26 cellular contexts compared by ENCODE assay signal in the genomic region with DNA sequence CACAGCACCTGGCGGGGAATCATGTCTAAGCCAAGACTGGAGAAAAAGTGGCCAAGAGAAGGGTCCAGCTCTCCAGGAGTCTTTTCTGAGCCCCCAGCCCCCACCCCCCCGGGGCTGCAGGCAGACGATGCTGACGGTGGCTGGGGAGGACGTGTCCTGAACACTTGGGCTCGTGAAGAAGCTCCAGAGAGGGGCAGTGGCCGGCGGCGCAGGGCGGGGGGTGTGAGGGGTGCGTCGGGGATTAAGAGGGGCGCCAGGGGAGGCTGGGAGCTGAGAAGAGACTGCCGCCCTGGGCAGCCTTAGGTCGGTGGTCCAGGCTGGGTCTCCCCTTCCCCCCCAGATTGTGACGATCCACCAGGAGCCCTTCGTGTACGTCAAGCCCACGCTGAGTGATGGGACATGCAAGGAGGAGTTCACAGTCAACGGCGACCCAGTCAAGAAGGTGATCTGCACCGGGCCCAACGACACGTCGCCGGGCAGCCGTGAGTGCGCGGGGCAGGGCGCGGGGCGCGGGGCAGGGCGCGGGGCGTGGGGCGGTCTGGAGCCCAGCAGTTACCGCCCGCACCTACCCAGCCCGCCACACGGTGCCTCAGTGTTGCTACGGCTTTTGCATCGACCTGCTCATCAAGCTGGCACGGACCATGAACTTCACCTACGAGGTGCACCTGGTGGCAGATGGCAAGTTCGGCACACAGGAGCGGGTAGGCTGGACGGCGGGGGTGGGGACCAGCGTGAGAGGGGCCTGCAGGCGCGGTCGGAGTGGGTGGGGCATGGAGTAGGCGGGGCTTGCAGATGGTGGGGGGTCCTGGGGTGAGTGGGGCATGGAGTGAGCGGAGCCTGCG. TPM values are rescaled to one million over a fixed set of nuclear protein-coding genes. Genes with fewer than 3 reads are reported as not detected.
A peak's percentile ranks its signal among the peaks of the same experiment; 100 is the strongest.
DNase-seq lines count a peak whose midpoint lies in the region; ATAC-seq and TF ChIP-seq lines count a peak whose summit lies in the region.
"Had no signal": no experiment of that assay in that cellular context is flagged by ENCODE, and none has a peak within 500 bp of the region (broad histone marks: within the 10 kb centered on the region; RNA-seq: fewer than 3 reads in every experiment).

No MANE protein-coding gene starts in this region.

- no peaks in the 10 kb centered on the region for H3K79me1 ChIP-seq in H9 (ENCODE audit: insufficient read depth, low read depth, low read length, poor library complexity, severe bottlenecking)

- no peak overlapping the region for H2BK12ac ChIP-seq in H9 (ENCODE audit: insufficient read length, low read depth, low read length)

- no peak overlapping the region for H4K8ac ChIP-seq in H9 (replicated peaks; ENCODE audit: insufficient read length, low read depth, low read length)

- H3K27ac Mint-ChIP-seq in H9 (no peak overlapping the region), immature natural killer cell (no peak overlapping the region)
- H3K27ac Mint-ChIP-seq: activated T-cell treated with anti-CD3 and anti-CD28 coated beads, Interleukin-2, amount 50 U/mL, for 24 hours; brain; memory B cell; progenitor cell of endocrine pancreas had no signal

- WGBS in H9 (ENCODE audit: extremely low coverage, insufficient read length, low lambda C conversion rate): no CpG with 5 or more reads among the region's 56 CpGs

- no peak overlapping the region for H2BK20ac ChIP-seq in H9 (ENCODE audit: low read depth, low read length, poor library complexity, severe bottlenecking)

- H2BK5ac ChIP-seq in H9 (ENCODE audit: insufficient read length, low read length): no peak overlapping the region

- no peak overlapping the region for H3K9ac ChIP-seq in H9 (ENCODE audit: extremely low read depth, insufficient read length, low read length)

- TF ChIP-seq CTCF in H9 (conservative IDR thresholded peaks at IDR 0.05) (no peak), mucosa of descending colon (IDR thresholded peaks at IDR 0.05) (no peak)

- H2AFZ ChIP-seq in H9 (ENCODE audit: low read length): no peak overlapping the region

- H3K27me3 Mint-ChIP-seq in H9 (ENCODE audit: low read depth) (peaks cover 91% of the 10 kb centered on the region), immature natural killer cell (ENCODE audit: low read depth in 3 of 3) (peaks cover 14 to 33% (median 20%) of the 10 kb centered on the region in 3 donors)

- H3K23ac ChIP-seq in H9 (ENCODE audit: insufficient read length, low read depth, low read length): no peak overlapping the region

- H3K4me1 Mint-ChIP-seq in H9 (peaks cover 0 to 11% of the 10 kb centered on the region in 2 experiments; a peak in 2 of 4 replicates), immature natural killer cell (peaks cover 5 to 12% of the 10 kb centered on the region in 2 donors)
- H3K4me1 Mint-ChIP-seq: brain had no signal

- H3K36me3 Mint-ChIP-seq in H9 (ENCODE audit: insufficient read depth in 1 of 3, low read depth in 3 of 3): no peaks in the 10 kb centered on the region
- no peaks in the 10 kb centered on the region for H3K36me3 Mint-ChIP-seq in immature natural killer cell
- H3K36me3 Mint-ChIP-seq: brain, memory B cell had no signal

- H3K4me2 ChIP-seq in H9 (ENCODE audit: insufficient read depth, insufficient read length, low read length): peak overlapping the region; percentile 31

- no peak overlapping the region for H2BK15ac ChIP-seq in H9 (ENCODE audit: low read depth, low read length)

- intact Hi-C loops in mucosa of descending colon (cut with DNase I, micrococcal nuclease): no loop called here

- H3K56ac ChIP-seq in H9 (ENCODE audit: insufficient read length, low read depth, low read length): no peak overlapping the region

- no peaks in the 10 kb centered on the region for H3K79me2 ChIP-seq in H9 (ENCODE audit: insufficient read depth, low read length)

- H3K9me3 ChIP-seq in H9 (ENCODE audit: control insufficient read depth, low read depth, low read length): no peaks in the 10 kb centered on the region
- H3K9me3 ChIP-seq in mucosa of descending colon: no peaks in the 10 kb centered on the region
- H3K9me3 ChIP-seq: neutrophil, stomach, tibial nerve had no signal

- H3K4me3 Mint-ChIP-seq in H9: peak overlapping the region in 1 of 2 experiments; percentile 53; a peak in 1 of 5 replicates
- H3K4me3 Mint-ChIP-seq in immature natural killer cell: no peak overlapping the region
- H3K4me3 Mint-ChIP-seq: activated T-cell treated with anti-CD3 and anti-CD28 coated beads, Interleukin-2, amount 50 U/mL, for 24 hours; memory B cell had no signal

- H3K9me3 Mint-ChIP-seq in H9 (no peaks in the 10 kb centered on the region; a peak in 1 of 5 replicates), immature natural killer cell (no peaks in the 10 kb centered on the region)
- H3K9me3 Mint-ChIP-seq: activated T-cell treated with anti-CD3 and anti-CD28 coated beads, Interleukin-2, amount 50 U/mL, for 24 hours; IgD-negative memory B cell; memory B cell had no signal

- H4K20me1 ChIP-seq in H9 (ENCODE audit: control insufficient read depth, insufficient read depth, insufficient read length): peaks cover 2% of the 10 kb centered on the region

- H4K91ac ChIP-seq in H9 (ENCODE audit: insufficient read length, low read depth, low read length): no peak overlapping the region

- H3K4me1 ChIP-seq in H9 (ENCODE audit: insufficient read depth, low read length) (no peaks in the 10 kb centered on the region), mucosa of descending colon (ENCODE audit: low read depth) (peaks cover 15% of the 10 kb centered on the region)

- H4K5ac ChIP-seq in H9 (ENCODE audit: insufficient read length, low read depth, low read length): no peak overlapping the region

- H3K23me2 ChIP-seq in H9 (ENCODE audit: insufficient read length, low read depth, low read length, poor library complexity, severe bottlenecking): peaks cover 21% of the 10 kb centered on the region

- no peak overlapping the region for H2BK120ac ChIP-seq in H9 (ENCODE audit: low read depth, low read length, poor library complexity, severe bottlenecking)

- H3K4me3 ChIP-seq in mucosa of descending colon: no peak overlapping the region
- H3K4me3 ChIP-seq: tibial nerve had no signal

- no peak overlapping the region for H3K27ac ChIP-seq in H9 (ENCODE audit: insufficient read length, low read depth, low read length)
- H3K27ac ChIP-seq: neutrophil, stomach, tibial nerve had no signal

- no peak overlapping the region for H3K4ac ChIP-seq in H9 (ENCODE audit: low read depth, low read length)

- no peak overlapping the region for H3T11ph ChIP-seq in H9 (ENCODE audit: low read length)

- H3K14ac ChIP-seq in H9 (ENCODE audit: insufficient read depth, low read length): no peak overlapping the region; the same call in 1 of the 2 replicates

- peak in 2 of 3 experiments; percentile 67 to 71 for DNase-seq in NCI-H1417 (lab: John Stamatoyannopoulos, UW)
- DNase-seq in NCI-H1417 treated with DMSO at 0.1 percent for 48 hours (lab: John Stamatoyannopoulos, UW): no peak
- peak; percentile 84 for DNase-seq in H9
- DNase-seq in NCI-H526 treated with DMSO at 0.1 percent for 48 hours (lab: John Stamatoyannopoulos, UW): peak; percentile 19
- DNase-seq in mucosa of descending colon: no peak
- DNase-seq in immature natural killer cell: no peak
- DNase-seq in amniotic stem cell (lab: John Stamatoyannopoulos, UW): no peak
- DNase-seq: activated CD8-positive, alpha-beta memory T cell treated with anti-CD3 and anti-CD28 coated beads for 24 hours; activated gamma-delta T cell treated with Interleukin-2 at 50 U/mL for 16 hours; activated T-cell treated with anti-CD3 and anti-CD28 coated beads, Interleukin-2, amount 50 U/mL, for 24 hours; left cardiac atrium; NCI-H226; stimulated activated CD4-positive, alpha-beta T cell treated with anti-CD3 and anti-CD28 coated beads, Interleukin-15, amount 100 ng/mL, for 24 hours; stomach had no signal

- no peaks in the 10 kb centered on the region for H3K36me3 ChIP-seq in mucosa of descending colon (ENCODE audit: low read depth)
- H3K36me3 ChIP-seq: neutrophil, stomach, tibial nerve had no signal

- H3K27me3 ChIP-seq in H9 (ENCODE audit: insufficient read depth, low read length): peaks cover 27% of the 10 kb centered on the region; the same call in 1 of the 2 replicates

- H3K18ac ChIP-seq in H9 (ENCODE audit: insufficient read length, low read depth, low read length): no peak overlapping the region

- H2AK5ac ChIP-seq in H9 (ENCODE audit: insufficient read length, low read length): no peak overlapping the region

- peak; percentile 5 for ATAC-seq in mucosa of descending colon
- no peak for ATAC-seq in GM18870 (IDR thresholded peaks at IDR 0.05; ENCODE audit: unreplicated experiment)
- ATAC-seq: left cardiac atrium had no signal

RNA-seq across cellular contexts. Expression of gene LRRC26, which starts 8.9 kb away (rescaled TPM):
- total RNA-seq in H9 (2021): 0.55 and 0.96 TPM in 2 replicates
- 10 to 100 TPM; 18.7 to 63.0 (median 58.9) TPM for total RNA-seq in mucosa of descending colon
- polyA plus RNA-seq in immature natural killer cell: 1 to 10 TPM in 1 of 3 donors, under 1 TPM in 1, not detected in 1; 0.22 to 2.1 TPM
- total RNA-seq: A172; epithelial cell of proximal tubule; left cardiac atrium; T-helper 1 cell treated with Interleukin-12 subunit alpha and Interleukin-12 subunit beta and Interleukin-4 antibody, amounts not matched to agents 30 ng/mL and 1 ng/mL, for 36 hours; tibial nerve had no signal
- polyA plus RNA-seq: IgD-negative memory B cell had no signal

RNA-seq across cellular contexts. Expression of gene TMEM210, which starts 10.9 kb away (rescaled TPM):
- total RNA-seq in H9 (2021) (not detected in 2 replicates), mucosa of descending colon (1 to 10 TPM in 1 of 3 donors, not detected in 2; 1.0 TPM)
- polyA plus RNA-seq in immature natural killer cell: not detected
- total RNA-seq: A172; epithelial cell of proximal tubule; left cardiac atrium; progenitor cell of endocrine pancreas; SK-MEL-5; stomach; T-helper 1 cell treated with Interleukin-12 subunit alpha and Interleukin-12 subunit beta and Interleukin-4 antibody, amounts not matched to agents 30 ng/mL and 1 ng/mL, for 36 hours; tibial nerve had no signal
- polyA plus RNA-seq: adipose tissue, IgD-negative memory B cell, stomach had no signal

RNA-seq across cellular contexts. Expression of gene GRIN1, which starts 22.0 kb away (rescaled TPM):
- total RNA-seq in H9 (2021): 2.0 and 2.9 TPM in 2 replicates
- total RNA-seq in mucosa of descending colon: 1 to 10 TPM in 1 of 3 donors, under 1 TPM in 1, not detected in 1; 0.36 to 2.6 TPM
- polyA plus RNA-seq in immature natural killer cell: not detected
- total RNA-seq: A172, epithelial cell of proximal tubule, left cardiac atrium had no signal
- polyA plus RNA-seq: IgD-negative memory B cell had no signal

RNA-seq across cellular contexts. Expression of gene ANAPC2, which starts 27.4 kb away (rescaled TPM):
- total RNA-seq in H9 (2021): 54.8 and 54.9 TPM in 2 replicates
- 10 to 100 TPM; 60.8 to 65.9 (median 61.7) TPM for total RNA-seq in mucosa of descending colon
- polyA plus RNA-seq in immature natural killer cell: 1 to 10 TPM; 4.2 to 7.0 (median 5.3) TPM

RNA-seq across cellular contexts. Expression of gene SSNA1, which starts 27.5 kb away (rescaled TPM):
- total RNA-seq in H9 (2021): 69.2 and 69.4 TPM in 2 replicates
- 10 to 100 TPM; 56.7 to 71.1 (median 64.0) TPM for total RNA-seq in mucosa of descending colon
- polyA plus RNA-seq in immature natural killer cell: 100 to 1,000 TPM; 164 to 191 (median 181) TPM

Comparison
In these comparisons a context has a peak if more than half of its experiments do, and no peak if none do; other contexts are left out.
1. DNase-seq: peak in NCI-H1417 (2 of 3), H9 (single experiment) and NCI-H526 treated with DMSO at 0.1 percent for 48 hours (single experiment); none in NCI-H1417 treated with DMSO at 0.1 percent for 48 hours (single experiment), mucosa of descending colon (0 of 3), immature natural killer cell (0 of 3) and amniotic stem cell (single experiment).
2. RNA of gene LRRC26, which starts 8.9 kb away (total RNA-seq): 18.7 to 63.0 TPM in mucosa of descending colon; 0.55 to 0.96 TPM in H9; every median in the first group is over 10 times any median in the second.